Comparison of ENCODE assay signal across 1 cellular context in the genomic region with DNA sequence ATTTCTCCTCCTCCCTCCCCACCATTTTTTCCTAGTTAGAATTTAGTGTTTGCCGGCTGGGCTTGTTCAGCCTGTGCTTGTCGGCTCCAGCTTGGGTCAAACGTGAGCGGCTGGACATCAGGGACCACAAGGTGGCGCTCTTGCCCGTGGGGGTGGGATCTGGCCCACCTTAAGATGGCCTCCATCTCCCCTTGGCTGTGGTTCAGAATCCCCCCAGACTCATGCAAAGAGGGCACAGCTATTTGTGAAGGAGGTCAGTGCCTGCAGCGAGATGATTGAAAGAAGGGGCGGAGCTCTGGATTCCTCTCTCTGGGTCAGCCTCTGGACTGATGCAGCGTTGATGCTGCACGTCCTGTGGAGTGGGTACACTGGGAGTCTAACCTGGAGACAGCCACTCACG.
TF ChIP-seq lines count a peak whose summit lies in the region.

No MANE protein-coding gene starts in this region.

TF ChIP-seq in WTC11, 78 proteins besides CTCF, POLR2A, EP300 and RAD21 (continued from another document):
- TF ChIP-seq, protein P1, sequence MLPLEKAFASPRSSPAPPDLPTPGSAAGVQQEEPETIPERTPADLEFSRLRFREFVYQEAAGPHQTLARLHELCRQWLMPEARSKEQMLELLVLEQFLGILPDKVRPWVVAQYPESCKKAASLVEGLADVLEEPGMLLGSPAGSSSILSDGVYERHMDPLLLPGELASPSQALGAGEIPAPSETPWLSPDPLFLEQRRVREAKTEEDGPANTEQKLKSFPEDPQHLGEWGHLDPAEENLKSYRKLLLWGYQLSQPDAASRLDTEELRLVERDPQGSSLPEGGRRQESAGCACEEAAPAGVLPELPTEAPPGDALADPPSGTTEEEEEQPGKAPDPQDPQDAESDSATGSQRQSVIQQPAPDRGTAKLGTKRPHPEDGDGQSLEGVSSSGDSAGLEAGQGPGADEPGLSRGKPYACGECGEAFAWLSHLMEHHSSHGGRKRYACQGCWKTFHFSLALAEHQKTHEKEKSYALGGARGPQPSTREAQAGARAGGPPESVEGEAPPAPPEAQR (CRISPR knock-in tag; IDR thresholded peaks at IDR 0.05): no peak
- TF ChIP-seq AFF4 (CRISPR knock-in tag; IDR thresholded peaks at IDR 0.05; ENCODE audit: borderline replicate concordance): no peak
- TF ChIP-seq, protein P2, sequence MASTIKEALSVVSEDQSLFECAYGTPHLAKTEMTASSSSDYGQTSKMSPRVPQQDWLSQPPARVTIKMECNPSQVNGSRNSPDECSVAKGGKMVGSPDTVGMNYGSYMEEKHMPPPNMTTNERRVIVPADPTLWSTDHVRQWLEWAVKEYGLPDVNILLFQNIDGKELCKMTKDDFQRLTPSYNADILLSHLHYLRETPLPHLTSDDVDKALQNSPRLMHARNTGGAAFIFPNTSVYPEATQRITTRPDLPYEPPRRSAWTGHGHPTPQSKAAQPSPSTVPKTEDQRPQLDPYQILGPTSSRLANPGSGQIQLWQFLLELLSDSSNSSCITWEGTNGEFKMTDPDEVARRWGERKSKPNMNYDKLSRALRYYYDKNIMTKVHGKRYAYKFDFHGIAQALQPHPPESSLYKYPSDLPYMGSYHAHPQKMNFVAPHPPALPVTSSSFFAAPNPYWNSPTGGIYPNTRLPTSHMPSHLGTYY (CRISPR knock-in tag; IDR thresholded peaks at IDR 0.05): no peak
